Comparison of ENCODE assay signal across 15 cellular contexts in the genomic region with DNA sequence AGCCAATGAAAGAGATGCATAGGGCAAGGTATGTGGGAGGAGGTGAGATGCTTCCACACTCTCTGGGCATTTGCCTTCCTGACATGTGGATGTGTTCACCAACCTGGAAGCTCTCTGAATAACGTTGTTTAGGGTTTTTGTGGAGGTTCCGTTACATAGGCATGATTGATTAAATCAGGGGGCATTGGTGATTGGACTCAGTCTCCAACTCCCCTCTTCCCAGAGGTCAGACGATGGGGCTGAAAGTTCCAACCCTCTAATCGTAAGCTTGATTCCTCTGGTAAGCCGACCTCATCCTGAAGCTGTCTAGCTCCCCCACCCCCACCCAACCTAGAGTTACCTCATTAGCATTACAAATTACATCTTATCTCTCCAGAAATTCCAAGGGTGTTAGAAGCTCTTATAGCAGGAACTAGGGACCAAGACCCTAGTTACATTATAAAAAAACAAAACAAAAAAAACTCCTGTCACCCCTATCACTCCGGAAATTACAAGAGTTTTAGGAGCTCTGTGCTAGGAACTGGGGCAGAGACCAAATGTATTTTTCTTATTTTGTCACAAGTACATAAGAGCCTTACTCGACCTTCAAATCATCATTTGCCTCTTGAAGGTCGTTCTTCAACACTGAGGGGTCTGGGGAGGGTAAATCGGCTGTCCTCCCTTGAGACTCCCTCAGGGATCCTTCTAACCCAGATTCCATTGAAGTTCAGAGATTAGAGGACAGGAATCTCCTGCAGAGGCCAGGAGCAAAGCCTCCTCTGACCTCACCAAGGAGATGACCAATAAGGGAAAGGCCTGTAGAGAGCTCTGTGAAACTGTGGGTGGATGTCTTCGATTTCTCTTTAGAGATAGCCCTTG.
"Had no signal": no experiment of that assay in that cellular context is flagged by ENCODE, and none has a peak within 500 bp of the region (broad histone marks: within the 10 kb centered on the region; RNA-seq: fewer than 3 reads in every experiment).

No MANE protein-coding gene starts in this region.

- ATAC-seq: activated CD4-positive, alpha-beta T cell treated with anti-CD3 and anti-CD28 coated beads for 36 hours; activated naive CD8-positive, alpha-beta T cell treated with anti-CD3 and anti-CD28 coated beads, Interleukin-2, amount 50 U/mL, for 24 hours; gastroesophageal sphincter; left lung; stimulated activated naive CD8-positive, alpha-beta T cell treated with anti-CD3 and anti-CD28 coated beads, Interleukin-15, amount 100 ng/mL, for 72 hours; T-cell had no signal

- H3K27me3 ChIP-seq: colonic mucosa, gastroesophageal sphincter, left lung, testis had no signal

- H3K36me3 ChIP-seq: colonic mucosa, gastroesophageal sphincter, left lung had no signal

- H3K79me2 ChIP-seq: parathyroid adenoma had no signal

- FAIRE-seq: islet of Langerhans had no signal

- H3K4me1 ChIP-seq: colonic mucosa, parathyroid adenoma had no signal

- H3K27ac ChIP-seq: colonic mucosa, gastroesophageal sphincter, left lung, parathyroid adenoma, testis, VCaP had no signal

- H3K9me3 ChIP-seq: colonic mucosa, gastroesophageal sphincter, left lung, testis had no signal

- H2AFZ ChIP-seq: parathyroid adenoma had no signal

- H3K4me3 ChIP-seq: colonic mucosa, gastroesophageal sphincter, left lung, testis had no signal

- H3K9ac ChIP-seq: parathyroid adenoma had no signal

- DNase-seq: activated CD4-positive, alpha-beta memory T cell treated with anti-CD3 and anti-CD28 coated beads, Interleukin-2, amount 10 ng/mL, durations not matched to agents 7 days and 5 days; activated CD4-positive, alpha-beta T cell treated with anti-CD3 and anti-CD28 coated beads for 36 hours; activated CD8-positive, alpha-beta memory T cell treated with anti-CD3 and anti-CD28 coated beads, Interleukin-2, amount 50 U/mL, for 4 hours; activated naive CD4-positive, alpha-beta T cell; activated naive CD8-positive, alpha-beta T cell treated with anti-CD3 and anti-CD28 coated beads, Interleukin-2, amount 50 U/mL, for 24 hours; colonic mucosa; left lung; stimulated activated CD4-positive, alpha-beta T cell treated with anti-CD3 and anti-CD28 coated beads, Interleukin-4, amount 100 ng/mL, for 1 hour; stimulated activated naive CD8-positive, alpha-beta T cell treated with anti-CD3 and anti-CD28 coated beads, Interleukin-15, amount 100 ng/mL, for 72 hours; T-cell; testis had no signal
